Comparison of ENCODE assay signal across 1 cellular context in the genomic region with DNA sequence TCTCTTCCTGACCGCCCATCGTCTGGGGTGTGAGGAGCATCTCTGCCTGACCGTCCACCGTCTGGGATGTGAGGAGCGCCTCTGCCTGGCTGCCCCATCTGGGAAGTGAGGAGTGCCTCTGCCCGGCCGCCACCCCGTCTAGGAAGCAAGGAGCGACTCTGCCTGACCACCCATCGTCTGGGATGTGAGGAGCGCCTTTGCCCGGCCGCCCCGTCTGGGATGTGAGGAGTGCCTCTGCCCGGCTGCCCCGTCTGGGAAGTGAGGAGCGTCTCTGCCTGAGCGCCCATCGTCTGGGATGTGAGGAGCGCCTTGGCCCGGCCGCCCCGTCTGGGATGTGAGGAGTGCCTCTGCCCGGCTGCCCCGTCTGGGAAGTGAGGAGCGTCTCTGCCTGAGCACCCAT. TPM values are rescaled to one million over a fixed set of nuclear protein-coding genes. Genes with fewer than 3 reads are reported as not detected.
"Had no signal": no experiment of that assay in that cellular context is flagged by ENCODE, and none has a peak within 500 bp of the region (broad histone marks: within the 10 kb centered on the region; RNA-seq: fewer than 3 reads in every experiment).

No MANE protein-coding gene starts in this region.

RNA-seq across cellular contexts. Expression of a gene that starts 17.0 kb away (rescaled TPM):
- total RNA-seq: neural crest cell had no signal
